ENCODE assay signal across 1 cellular context in genomic region chr2:207772844-207773205, GRCh38.
TF ChIP-seq lines count a peak whose summit lies in the region.

No MANE protein-coding gene starts in this region.

TF ChIP-seq in K562, 482 proteins besides CTCF, POLR2A, EP300 and RAD21 (continued from another document and continues in another):
- TF ChIP-seq, protein P1, sequence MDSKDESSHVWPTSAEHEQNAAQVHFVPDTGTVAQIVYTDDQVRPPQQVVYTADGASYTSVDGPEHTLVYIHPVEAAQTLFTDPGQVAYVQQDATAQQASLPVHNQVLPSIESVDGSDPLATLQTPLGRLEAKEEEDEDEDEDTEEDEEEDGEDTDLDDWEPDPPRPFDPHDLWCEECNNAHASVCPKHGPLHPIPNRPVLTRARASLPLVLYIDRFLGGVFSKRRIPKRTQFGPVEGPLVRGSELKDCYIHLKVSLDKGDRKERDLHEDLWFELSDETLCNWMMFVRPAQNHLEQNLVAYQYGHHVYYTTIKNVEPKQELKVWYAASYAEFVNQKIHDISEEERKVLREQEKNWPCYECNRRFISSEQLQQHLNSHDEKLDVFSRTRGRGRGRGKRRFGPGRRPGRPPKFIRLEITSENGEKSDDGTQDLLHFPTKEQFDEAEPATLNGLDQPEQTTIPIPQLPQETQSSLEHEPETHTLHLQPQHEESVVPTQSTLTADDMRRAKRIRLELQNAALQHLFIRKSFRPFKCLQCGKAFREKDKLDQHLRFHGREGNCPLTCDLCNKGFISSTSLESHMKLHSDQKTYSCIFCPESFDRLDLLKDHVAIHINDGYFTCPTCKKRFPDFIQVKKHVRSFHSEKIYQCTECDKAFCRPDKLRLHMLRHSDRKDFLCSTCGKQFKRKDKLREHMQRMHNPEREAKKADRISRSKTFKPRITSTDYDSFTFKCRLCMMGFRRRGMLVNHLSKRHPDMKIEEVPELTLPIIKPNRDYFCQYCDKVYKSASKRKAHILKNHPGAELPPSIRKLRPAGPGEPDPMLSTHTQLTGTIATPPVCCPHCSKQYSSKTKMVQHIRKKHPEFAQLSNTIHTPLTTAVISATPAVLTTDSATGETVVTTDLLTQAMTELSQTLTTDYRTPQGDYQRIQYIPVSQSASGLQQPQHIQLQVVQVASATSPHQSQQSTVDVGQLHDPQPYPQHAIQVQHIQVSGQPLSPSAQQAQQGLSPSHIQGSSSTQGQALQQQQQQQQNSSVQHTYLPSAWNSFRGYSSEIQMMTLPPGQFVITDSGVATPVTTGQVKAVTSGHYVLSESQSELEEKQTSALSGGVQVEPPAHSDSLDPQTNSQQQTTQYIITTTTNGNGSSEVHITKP (IDR thresholded peaks at IDR 0.05; ENCODE audit: partially characterized antibody) = peak; percentile 53
- TF ChIP-seq, protein P2, sequence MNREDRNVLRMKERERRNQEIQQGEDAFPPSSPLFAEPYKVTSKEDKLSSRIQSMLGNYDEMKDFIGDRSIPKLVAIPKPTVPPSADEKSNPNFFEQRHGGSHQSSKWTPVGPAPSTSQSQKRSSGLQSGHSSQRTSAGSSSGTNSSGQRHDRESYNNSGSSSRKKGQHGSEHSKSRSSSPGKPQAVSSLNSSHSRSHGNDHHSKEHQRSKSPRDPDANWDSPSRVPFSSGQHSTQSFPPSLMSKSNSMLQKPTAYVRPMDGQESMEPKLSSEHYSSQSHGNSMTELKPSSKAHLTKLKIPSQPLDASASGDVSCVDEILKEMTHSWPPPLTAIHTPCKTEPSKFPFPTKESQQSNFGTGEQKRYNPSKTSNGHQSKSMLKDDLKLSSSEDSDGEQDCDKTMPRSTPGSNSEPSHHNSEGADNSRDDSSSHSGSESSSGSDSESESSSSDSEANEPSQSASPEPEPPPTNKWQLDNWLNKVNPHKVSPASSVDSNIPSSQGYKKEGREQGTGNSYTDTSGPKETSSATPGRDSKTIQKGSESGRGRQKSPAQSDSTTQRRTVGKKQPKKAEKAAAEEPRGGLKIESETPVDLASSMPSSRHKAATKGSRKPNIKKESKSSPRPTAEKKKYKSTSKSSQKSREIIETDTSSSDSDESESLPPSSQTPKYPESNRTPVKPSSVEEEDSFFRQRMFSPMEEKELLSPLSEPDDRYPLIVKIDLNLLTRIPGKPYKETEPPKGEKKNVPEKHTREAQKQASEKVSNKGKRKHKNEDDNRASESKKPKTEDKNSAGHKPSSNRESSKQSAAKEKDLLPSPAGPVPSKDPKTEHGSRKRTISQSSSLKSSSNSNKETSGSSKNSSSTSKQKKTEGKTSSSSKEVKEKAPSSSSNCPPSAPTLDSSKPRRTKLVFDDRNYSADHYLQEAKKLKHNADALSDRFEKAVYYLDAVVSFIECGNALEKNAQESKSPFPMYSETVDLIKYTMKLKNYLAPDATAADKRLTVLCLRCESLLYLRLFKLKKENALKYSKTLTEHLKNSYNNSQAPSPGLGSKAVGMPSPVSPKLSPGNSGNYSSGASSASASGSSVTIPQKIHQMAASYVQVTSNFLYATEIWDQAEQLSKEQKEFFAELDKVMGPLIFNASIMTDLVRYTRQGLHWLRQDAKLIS (CRISPR knock-in tag; IDR thresholded peaks at IDR 0.05) = 0 out of 2 replicates have a peak, but pooled peaks have one; percentile 38
- no peak for TF ChIP-seq ZKSCAN1 (IDR thresholded peaks at IDR 0.05; ENCODE audit: low read depth, low read length)
- no peak for TF ChIP-seq NFE2L1 (tag; IDR thresholded peaks at IDR 0.05; ENCODE audit: borderline replicate concordance, low read depth)
- TF ChIP-seq L3MBTL2 (IDR thresholded peaks at IDR 0.05) = peak; percentile 30; the same call in 1 of the 2 replicates
- TF ChIP-seq, protein P3, sequence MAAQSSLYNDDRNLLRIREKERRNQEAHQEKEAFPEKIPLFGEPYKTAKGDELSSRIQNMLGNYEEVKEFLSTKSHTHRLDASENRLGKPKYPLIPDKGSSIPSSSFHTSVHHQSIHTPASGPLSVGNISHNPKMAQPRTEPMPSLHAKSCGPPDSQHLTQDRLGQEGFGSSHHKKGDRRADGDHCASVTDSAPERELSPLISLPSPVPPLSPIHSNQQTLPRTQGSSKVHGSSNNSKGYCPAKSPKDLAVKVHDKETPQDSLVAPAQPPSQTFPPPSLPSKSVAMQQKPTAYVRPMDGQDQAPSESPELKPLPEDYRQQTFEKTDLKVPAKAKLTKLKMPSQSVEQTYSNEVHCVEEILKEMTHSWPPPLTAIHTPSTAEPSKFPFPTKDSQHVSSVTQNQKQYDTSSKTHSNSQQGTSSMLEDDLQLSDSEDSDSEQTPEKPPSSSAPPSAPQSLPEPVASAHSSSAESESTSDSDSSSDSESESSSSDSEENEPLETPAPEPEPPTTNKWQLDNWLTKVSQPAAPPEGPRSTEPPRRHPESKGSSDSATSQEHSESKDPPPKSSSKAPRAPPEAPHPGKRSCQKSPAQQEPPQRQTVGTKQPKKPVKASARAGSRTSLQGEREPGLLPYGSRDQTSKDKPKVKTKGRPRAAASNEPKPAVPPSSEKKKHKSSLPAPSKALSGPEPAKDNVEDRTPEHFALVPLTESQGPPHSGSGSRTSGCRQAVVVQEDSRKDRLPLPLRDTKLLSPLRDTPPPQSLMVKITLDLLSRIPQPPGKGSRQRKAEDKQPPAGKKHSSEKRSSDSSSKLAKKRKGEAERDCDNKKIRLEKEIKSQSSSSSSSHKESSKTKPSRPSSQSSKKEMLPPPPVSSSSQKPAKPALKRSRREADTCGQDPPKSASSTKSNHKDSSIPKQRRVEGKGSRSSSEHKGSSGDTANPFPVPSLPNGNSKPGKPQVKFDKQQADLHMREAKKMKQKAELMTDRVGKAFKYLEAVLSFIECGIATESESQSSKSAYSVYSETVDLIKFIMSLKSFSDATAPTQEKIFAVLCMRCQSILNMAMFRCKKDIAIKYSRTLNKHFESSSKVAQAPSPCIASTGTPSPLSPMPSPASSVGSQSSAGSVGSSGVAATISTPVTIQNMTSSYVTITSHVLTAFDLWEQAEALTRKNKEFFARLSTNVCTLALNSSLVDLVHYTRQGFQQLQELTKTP (IDR thresholded peaks at IDR 0.05; ENCODE audit: low read depth in 1 of 2, partially characterized antibody in 2 of 2) = peak; percentile 40 to 66
- peak; percentile 53 for TF ChIP-seq RBFOX2 (IDR thresholded peaks at IDR 0.05; ENCODE audit: low read depth, low read length)
- peak; percentile 56 for TF ChIP-seq TAF9B (IDR thresholded peaks at IDR 0.05; ENCODE audit: partially characterized antibody)
- peak; percentile 24; the same call in 1 of the 2 replicates for TF ChIP-seq SOX6 (IDR thresholded peaks at IDR 0.05)
- TF ChIP-seq POLR2B (IDR thresholded peaks at IDR 0.05; ENCODE audit: low read depth, partially characterized antibody) = peak; percentile 67
- TF ChIP-seq ZNF449 (CRISPR knock-in tag; IDR thresholded peaks at IDR 0.05) = no peak
- peak in 1 of 3 experiments; percentile 25 for TF ChIP-seq YY1 (IDR thresholded peaks at IDR 0.05; ENCODE audit: borderline replicate concordance in 1 of 3, control insufficient read depth in 1 of 3, extremely low read depth in 1 of 3, insufficient read depth in 3 of 3, insufficient read length in 1 of 3, insufficient replicate concordance in 2 of 3, low read depth in 1 of 3, low read length in 2 of 3)
- 0 out of 4 replicates have a peak, but pooled peaks of 1 of the 2 experiments have one; percentile 48 for TF ChIP-seq MAZ (CRISPR knock-in tag; conservative IDR thresholded peaks at IDR 0.05 in 1 of 2, IDR thresholded peaks at IDR 0.05 in 1 of 2)
- TF ChIP-seq KDM5B (IDR thresholded peaks at IDR 0.05; ENCODE audit: insufficient replicate concordance, low read depth, low read length) = peak; percentile 13
- TF ChIP-seq THRAP3 (IDR thresholded peaks at IDR 0.05; ENCODE audit: borderline replicate concordance) = no peak
- TF ChIP-seq ATF3 (IDR thresholded peaks at IDR 0.05) = no peak
- TF ChIP-seq ATF3 (CRISPR knock-in tag; conservative IDR thresholded peaks at IDR 0.05) = no peak
- TF ChIP-seq SUPT5H (IDR thresholded peaks at IDR 0.05) = peak; percentile 71
- TF ChIP-seq TFAP4 (CRISPR knock-in tag; IDR thresholded peaks at IDR 0.05; ENCODE audit: borderline replicate concordance) = peak; percentile 34; the same call in 1 of the 2 replicates
- peak; percentile 86 for TF ChIP-seq TAF7 (tag; IDR thresholded peaks at IDR 0.05)
- TF ChIP-seq MGA (IDR thresholded peaks at IDR 0.05) = peak; percentile 30; the same call in 1 of the 2 replicates
- no peak for TF ChIP-seq ZNF274 (IDR thresholded peaks at IDR 0.05; ENCODE audit: borderline replicate concordance, low read depth, low read length)
- TF ChIP-seq SMARCA4 (IDR thresholded peaks at IDR 0.05) = peak; percentile 6; the same call in 1 of the 2 replicates
